8 cellular contexts compared by ENCODE assay signal in the genomic region with DNA sequence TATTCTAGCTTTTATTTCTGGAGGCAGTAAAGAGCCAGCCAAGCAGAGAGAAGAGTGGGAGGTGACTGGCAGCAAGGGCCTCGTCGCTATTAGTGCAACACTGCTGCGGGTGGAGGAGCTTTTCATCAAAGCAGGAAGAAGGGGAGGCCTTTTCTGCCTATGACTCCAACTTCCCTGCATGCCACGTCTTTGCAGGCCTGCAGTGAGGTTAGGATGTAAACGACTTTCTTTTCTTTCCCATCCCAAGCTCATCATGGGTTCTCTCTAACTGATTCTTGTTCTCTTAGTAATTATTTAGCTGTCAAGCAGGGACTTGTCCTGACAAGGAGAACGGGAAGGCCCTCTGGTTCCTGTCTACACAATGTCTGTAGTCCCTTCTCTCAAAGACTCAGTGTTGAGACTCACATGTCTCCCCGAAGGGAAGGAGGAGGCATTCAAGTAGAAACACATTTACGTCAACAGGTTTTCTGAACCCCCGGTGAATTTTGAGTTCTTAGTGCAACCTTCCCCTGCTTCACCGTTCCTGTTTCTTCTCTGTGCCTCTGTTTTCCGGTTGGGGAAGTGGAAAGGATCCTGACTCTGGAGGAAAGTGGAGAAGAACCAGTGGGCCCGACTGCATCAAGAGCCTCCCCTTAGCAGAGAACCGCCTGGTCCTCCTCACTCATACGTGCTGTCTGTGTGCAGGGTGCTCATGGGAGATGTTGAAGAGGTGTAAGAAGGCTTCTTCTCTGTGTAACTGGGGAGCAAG. TPM values are rescaled to one million over a fixed set of nuclear protein-coding genes. Genes with fewer than 3 reads are reported as not detected.
DNase-seq lines count a peak whose midpoint lies in the region; ATAC-seq and TF ChIP-seq lines count a peak whose summit lies in the region.

No MANE protein-coding gene starts in this region.

- peak overlapping the region; percentile 85 for H2AFZ ChIP-seq in OCI-LY7 (ENCODE audit: low read length)

- H3K9me2 ChIP-seq in OCI-LY7 (ENCODE audit: insufficient read depth, low read length): no peaks in the 10 kb centered on the region

- peaks cover 75% of the 10 kb centered on the region for H3K4me1 ChIP-seq in OCI-LY7 (ENCODE audit: insufficient read depth, low read length, poor library complexity, severe bottlenecking)
- H3K4me1 ChIP-seq in upper lobe of right lung: peaks cover 18% of the 10 kb centered on the region

- H3K36me3 ChIP-seq in OCI-LY7 (ENCODE audit: insufficient read depth, low read length) (no peaks in the 10 kb centered on the region), upper lobe of right lung (no peaks in the 10 kb centered on the region)

- TF ChIP-seq CTCF in OCI-LY7 (conservative IDR thresholded peaks at IDR 0.05; ENCODE audit: low read length) (0 out of 2 replicates have a peak, but pooled peaks have one; percentile 4), upper lobe of right lung (IDR thresholded peaks at IDR 0.05) (no peak)

- H3K27ac ChIP-seq in OCI-LY7 (ENCODE audit: low read depth, low read length, poor library complexity, severe bottlenecking) (peak overlapping the region; percentile 90), upper lobe of right lung (peak overlapping the region; percentile 70)

- CTCF ChIA-PET in OCI-LY7 (lab: Charles Lee; ENCODE audit: unreplicated experiment) (interaction anchor here (1.2 kb wide), 1 partner anchor 11 kb away, joined by 3 read pairs; no protein-coding TSS in a partner anchor), HEK293T (lab: Yijun Ruan, JAX) (no interaction called here)

- peak; percentile 61 for ATAC-seq in GM21423 (IDR thresholded peaks at IDR 0.05; ENCODE audit: unreplicated experiment)
- ATAC-seq in upper lobe of right lung: peak; percentile 96

- no peaks in the 10 kb centered on the region for H3K27me3 ChIP-seq in upper lobe of right lung

- intact Hi-C loops in OCI-LY7 (cut with micrococcal nuclease; ENCODE audit: unreplicated experiment) (no loop called here), upper lobe of right lung (cut with DNase I) (no loop called here)

- H3K4me3 ChIP-seq in OCI-LY7 (ENCODE audit: low read depth, low read length, poor library complexity, severe bottlenecking) (peak overlapping the region; percentile 55), upper lobe of right lung (no peak overlapping the region)

- peak overlapping the region; percentile 72 for H3K4me2 ChIP-seq in OCI-LY7 (ENCODE audit: low read length)

- BruUV-seq in OCI-LY7 (replicated peaks; lab: Mats Ljungman, UMichigan): TSS peak; percentile 47

- DNase-seq in AML-193 (lab: John Stamatoyannopoulos, UW) (peak; percentile 71 to 76), OCI-LY7 (ENCODE audit: low spot score) (peak; percentile 78), globus pallidus (ENCODE audit: low spot score) (peak; percentile 65), pons (ENCODE audit: low spot score) (peak; percentile 65), upper lobe of right lung (peak; percentile 68), HEK293T (ENCODE audit: extremely low spot score) (no peak)
- DNase-seq in activated effector memory CD4-positive, alpha-beta T cell treated with Interleukin-2 at 50 U/mL for 16 hours: peak; percentile 43

- no peaks in the 10 kb centered on the region for H4K20me1 ChIP-seq in OCI-LY7 (ENCODE audit: insufficient read depth, low read length)

- no peaks in the 10 kb centered on the region for H3K9me3 ChIP-seq in OCI-LY7 (ENCODE audit: low read length)
- H3K9me3 ChIP-seq in upper lobe of right lung: no peaks in the 10 kb centered on the region

- POLR2A ChIA-PET in OCI-LY7 (lab: Charles Lee): interaction anchor here (0.8 to 3.9 kb wide), 7 partner anchors 8 to 46 kb away, joined by 3 to 48 read pairs (median 3); no protein-coding TSS in a partner anchor
- POLR2A ChIA-PET in HEK293T (lab: Yijun Ruan, JAX): no interaction called here

- peaks cover 22% of the 10 kb centered on the region; the same call in 1 of the 2 replicates for H3K79me2 ChIP-seq in OCI-LY7 (ENCODE audit: insufficient read depth, low read depth, low read length)

TF ChIP-seq in HEK293T, 16 proteins besides CTCF, POLR2A, EP300 and RAD21:
- TF ChIP-seq FOXA1 (IDR thresholded peaks at IDR 0.05) (no peak), NFRKB (IDR thresholded peaks at IDR 0.05) (no peak), BHLHE40 (IDR thresholded peaks at IDR 0.05; ENCODE audit: borderline replicate concordance) (no peak), FOXK2 (IDR thresholded peaks at IDR 0.05) (no peak), L3MBTL2 (conservative IDR thresholded peaks at IDR 0.05) (no peak), CTBP1 (IDR thresholded peaks at IDR 0.05; ENCODE audit: borderline replicate concordance) (no peak), TARDBP (IDR thresholded peaks at IDR 0.05) (no peak), FOXM1 (IDR thresholded peaks at IDR 0.05; ENCODE audit: borderline replicate concordance) (no peak)
- TF ChIP-seq, protein P1, sequence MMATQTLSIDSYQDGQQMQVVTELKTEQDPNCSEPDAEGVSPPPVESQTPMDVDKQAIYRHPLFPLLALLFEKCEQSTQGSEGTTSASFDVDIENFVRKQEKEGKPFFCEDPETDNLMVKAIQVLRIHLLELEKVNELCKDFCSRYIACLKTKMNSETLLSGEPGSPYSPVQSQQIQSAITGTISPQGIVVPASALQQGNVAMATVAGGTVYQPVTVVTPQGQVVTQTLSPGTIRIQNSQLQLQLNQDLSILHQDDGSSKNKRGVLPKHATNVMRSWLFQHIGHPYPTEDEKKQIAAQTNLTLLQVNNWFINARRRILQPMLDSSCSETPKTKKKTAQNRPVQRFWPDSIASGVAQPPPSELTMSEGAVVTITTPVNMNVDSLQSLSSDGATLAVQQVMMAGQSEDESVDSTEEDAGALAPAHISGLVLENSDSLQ (IDR thresholded peaks at IDR 0.05): no peak
TF ChIP-seq in HEK293T: peak in this region for 0.

RNA-seq across cellular contexts. Expression of a gene that starts 56.9 kb away (rescaled TPM):
- total RNA-seq in OCI-LY7 (2014; rRNA removed; shearing (Covaris generic)): 21.2 and 23.7 TPM in 2 replicates
- total RNA-seq in OCI-LY7 (2022) (50.5 and 52.5 TPM in 2 replicates), upper lobe of right lung (55.9 TPM)
